ENCODE assay signal across 8 cellular contexts in genomic region chrX:47483310-47484268, GRCh38. TPM values are rescaled to one million over a fixed set of nuclear protein-coding genes. Genes with fewer than 3 reads are reported as not detected.
A peak's percentile ranks its signal among the peaks of the same experiment; 100 is the strongest.
DNase-seq lines count a peak whose midpoint lies in the region; ATAC-seq and TF ChIP-seq lines count a peak whose summit lies in the region.

No MANE protein-coding gene starts in this region.

- TF ChIP-seq CTCF in sigmoid colon (IDR thresholded peaks at IDR 0.05): no peak

- H3K27me3 ChIP-seq in iPS DF 6.9 (ENCODE audit: control insufficient read depth, insufficient read depth, low read length) (no peaks in the 10 kb centered on the region), sigmoid colon (no peaks in the 10 kb centered on the region)

- no peak overlapping the region for H3K27ac ChIP-seq in iPS DF 6.9 (ENCODE audit: low read length)
- peak overlapping the region; percentile 91 to 96 (median 96) for H3K27ac ChIP-seq in sigmoid colon

- intact Hi-C loops in sigmoid colon (cut with DNase I): loop anchor here (2.0 to 10.0 kb wide), 2 partner anchors 39 to 339 kb away; partner anchors contain the start of genes NDUFB11 and RBM10

- ATAC-seq in GM18858 (IDR thresholded peaks at IDR 0.05; ENCODE audit: unreplicated experiment): no peak
- no peak for ATAC-seq in HG03439 (IDR thresholded peaks at IDR 0.05; ENCODE audit: unreplicated experiment)

- H3K4me1 ChIP-seq in iPS DF 6.9 (ENCODE audit: control insufficient read depth, insufficient read depth, low read length) (no peaks in the 10 kb centered on the region), sigmoid colon (peaks cover 0 to 20% (median 0%) of the 10 kb centered on the region in 4 donors)

- H3K36me3 ChIP-seq in iPS DF 6.9 (ENCODE audit: control insufficient read depth, insufficient read depth, low read length): no peaks in the 10 kb centered on the region
- no peaks in the 10 kb centered on the region for H3K36me3 ChIP-seq in sigmoid colon

- DNase-seq in COLO668 (lab: John Stamatoyannopoulos, UW; ENCODE audit: unreplicated experiment) (peak; percentile 21), KG1 (lab: John Stamatoyannopoulos, UW) (peak; percentile 6), amniotic epithelial cell (ENCODE audit: low read depth) (peak; percentile 21), iPS DF 6.9 (ENCODE audit: low read depth, low spot score) (no peak), sigmoid colon (peak; percentile 63), NOMO-1 treated with dmso at 0.1 percent for 144 hours (lab: John Stamatoyannopoulos, UW; ENCODE audit: unreplicated experiment) (no peak)

- TF ChIP-seq POLR2A in sigmoid colon (IDR thresholded peaks at IDR 0.05): no peak

- no CpG with 5 or more reads among the region's 24 CpGs for WGBS in iPS DF 6.9 (ENCODE audit: insufficient coverage, insufficient read length)
- 1 to 5% methylated on average over 24 of the region's 24 CpGs for WGBS in sigmoid colon, 2 donors

- peak overlapping the region; percentile 72; the same call in 1 of the 2 replicates for H3K4me3 ChIP-seq in iPS DF 6.9 (ENCODE audit: low read length)
- H3K4me3 ChIP-seq in sigmoid colon: peak overlapping the region; percentile 68 to 89 (median 76)

- no peak for TF ChIP-seq EP300 in sigmoid colon (IDR thresholded peaks at IDR 0.05)

- H3K9me3 ChIP-seq in iPS DF 6.9 (ENCODE audit: control insufficient read depth, insufficient read depth, low read length) (no peaks in the 10 kb centered on the region), sigmoid colon (no peaks in the 10 kb centered on the region)

RNA-seq across cellular contexts. Expression of gene ZNF41, which starts 0.6 kb away (rescaled TPM):
- total RNA-seq in sigmoid colon: 1 to 10 TPM; 4.3 to 8.4 (median 7.4) TPM
- 1 to 10 TPM; 3.0 to 4.0 (median 3.0) TPM for polyA plus RNA-seq in sigmoid colon

Comparison
In these comparisons a context has a peak if more than half of its experiments do, and no peak if none do; other contexts are left out.
1. DNase-seq: peak in COLO668 (single experiment), KG1 (single experiment), amniotic epithelial cell (single experiment) and sigmoid colon (single experiment); none in iPS DF 6.9 (single experiment) and NOMO-1 treated with dmso at 0.1 percent for 144 hours (single experiment).